Comparison of ENCODE assay signal across 1 cellular context in the genomic region with DNA sequence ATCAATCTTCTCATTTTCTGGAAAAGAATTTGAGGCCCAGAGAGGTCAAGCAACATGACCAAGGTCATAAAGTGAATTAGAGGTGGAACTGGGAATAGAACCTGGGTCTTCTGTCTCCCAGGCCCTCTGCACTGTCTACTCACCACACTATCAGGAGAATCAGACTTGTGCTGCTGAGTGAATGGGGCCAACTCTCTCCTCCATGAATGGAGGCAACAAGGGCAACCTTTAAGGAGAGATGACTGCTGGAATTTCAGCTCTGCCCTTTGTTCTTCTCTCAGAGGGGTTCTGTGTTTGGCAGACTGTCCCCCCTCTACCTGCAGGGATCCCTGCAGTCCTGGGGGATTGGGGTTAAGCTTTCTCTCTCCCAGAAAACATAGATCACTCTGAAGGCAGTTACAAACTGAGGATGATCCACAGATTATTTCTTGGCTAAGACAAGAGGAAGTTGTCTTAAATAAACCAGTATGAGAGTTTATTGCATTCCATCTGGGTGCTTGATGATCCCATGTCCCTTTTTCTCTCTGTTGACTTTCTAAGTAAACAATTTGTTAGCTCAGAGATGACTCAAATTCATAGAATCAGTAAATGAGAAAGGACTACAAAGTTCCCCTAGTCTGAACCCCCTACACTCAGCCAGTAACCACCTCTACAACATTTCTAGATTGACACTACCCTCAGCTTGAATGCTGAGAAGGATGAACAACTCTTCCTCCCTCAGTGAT.
TF ChIP-seq lines count a peak whose summit lies in the region.

No MANE protein-coding gene starts in this region.

TF ChIP-seq in K562, 482 proteins besides CTCF, POLR2A, EP300 and RAD21 (continued from another document and continues in another):
- TF ChIP-seq MIER1 (IDR thresholded peaks at IDR 0.05; ENCODE audit: low read depth) (no peak), MTA2 (IDR thresholded peaks at IDR 0.05; ENCODE audit: low read depth) (no peak), ZFP1 (CRISPR knock-in tag; IDR thresholded peaks at IDR 0.05) (peak; percentile 25; the same call in 1 of the 2 replicates), SAFB (IDR thresholded peaks at IDR 0.05; ENCODE audit: borderline replicate concordance, low read depth, low read length) (no peak), PTRF (tag; IDR thresholded peaks at IDR 0.05) (peak; percentile 73), SIN3B (IDR thresholded peaks at IDR 0.05; ENCODE audit: low read depth) (0 out of 2 replicates have a peak, but pooled peaks have one; percentile 12), NFIC (IDR thresholded peaks at IDR 0.05) (no peak), HIVEP1 (CRISPR knock-in tag; IDR thresholded peaks at IDR 0.05) (peak; percentile 62; the same call in 1 of the 2 replicates), KAT7 (CRISPR knock-in tag; IDR thresholded peaks at IDR 0.05; ENCODE audit: borderline replicate concordance) (0 out of 2 replicates have a peak, but pooled peaks have one; percentile 11), SLC30A9 (CRISPR knock-in tag; IDR thresholded peaks at IDR 0.05) (0 out of 2 replicates have a peak, but pooled peaks have one; percentile 12), RBFOX2 (IDR thresholded peaks at IDR 0.05; ENCODE audit: low read depth, low read length) (no peak), CREB1 (IDR thresholded peaks at IDR 0.05) (no peak), CREB1 (CRISPR knock-in tag; IDR thresholded peaks at IDR 0.05) (no peak), PTTG1 (tag; IDR thresholded peaks at IDR 0.05; ENCODE audit: low read depth) (peak; percentile 80), GABPB1 (CRISPR knock-in tag; IDR thresholded peaks at IDR 0.05) (no peak; the same call in 1 of the 2 replicates), KHSRP (IDR thresholded peaks at IDR 0.05) (no peak), SMAD3 (CRISPR knock-in tag; conservative IDR thresholded peaks at IDR 0.05) (peak; percentile 88), ZNF644 (tag; IDR thresholded peaks at IDR 0.05; ENCODE audit: low read depth) (0 out of 2 replicates have a peak, but pooled peaks have one; percentile 47), MBD2 (IDR thresholded peaks at IDR 0.05; ENCODE audit: borderline replicate concordance, low read depth) (no peak), SNRNP70 (optimal IDR thresholded peaks at IDR 0.05; ENCODE audit: low read depth, low read length) (no peak), TEAD1 (CRISPR knock-in tag; IDR thresholded peaks at IDR 0.05) (peak in 1 of 2 experiments; percentile 78; a peak in 1 of 4 replicates), MEF2D (tag; conservative IDR thresholded peaks at IDR 0.05; ENCODE audit: low read depth) (peak; percentile 71; the same call in 1 of the 2 replicates), GTF2E2 (tag; IDR thresholded peaks at IDR 0.05) (peak; percentile 62; the same call in 1 of the 2 replicates), ZNF764 (CRISPR knock-in tag; IDR thresholded peaks at IDR 0.05; ENCODE audit: low read depth) (no peak), POLR3A (IDR thresholded peaks at IDR 0.05; ENCODE audit: borderline replicate concordance, extremely low read depth, insufficient read depth, insufficient read length) (peak; percentile 68), SP2 (IDR thresholded peaks at IDR 0.05; ENCODE audit: extremely low read depth, low read depth, low read length, poor library complexity, severe bottlenecking) (no peak), NR4A1 (CRISPR knock-in tag; IDR thresholded peaks at IDR 0.05) (peak; percentile 19; the same call in 1 of the 2 replicates), NR4A1 (tag; IDR thresholded peaks at IDR 0.05) (peak; percentile 92; the same call in 1 of the 2 replicates), ZNF79 (CRISPR knock-in tag; IDR thresholded peaks at IDR 0.05; ENCODE audit: low read depth) (0 out of 2 replicates have a peak, but pooled peaks have one; percentile 49), FOXA3 (CRISPR knock-in tag; conservative IDR thresholded peaks at IDR 0.05 in 1 of 2, IDR thresholded peaks at IDR 0.05 in 1 of 2) (peak in 1 of 2 experiments; percentile 50; a peak in 1 of 4 replicates), HDGF (IDR thresholded peaks at IDR 0.05) (0 out of 2 replicates have a peak, but pooled peaks have one; percentile 6), ZNF766 (CRISPR knock-in tag; conservative IDR thresholded peaks at IDR 0.05) (peak; percentile 87; the same call in 1 of the 2 replicates), PYGO2 (tag; IDR thresholded peaks at IDR 0.05) (peak; percentile 71), ZNF717 (CRISPR knock-in tag; IDR thresholded peaks at IDR 0.05) (no peak), ZFPM2 (CRISPR knock-in tag; IDR thresholded peaks at IDR 0.05) (0 out of 2 replicates have a peak, but pooled peaks have one; percentile 0), MAZ (CRISPR knock-in tag; conservative IDR thresholded peaks at IDR 0.05 in 1 of 2, IDR thresholded peaks at IDR 0.05 in 1 of 2) (peak in 1 of 2 experiments; percentile 64; a peak in 1 of 4 replicates), NR2C2 (CRISPR knock-in tag; IDR thresholded peaks at IDR 0.05) (no peak), NR2C2 (tag; IDR thresholded peaks at IDR 0.05) (peak; percentile 81), POLR2H (tag; IDR thresholded peaks at IDR 0.05; ENCODE audit: low read depth) (peak; percentile 80; the same call in 1 of the 2 replicates), MEIS2 (IDR thresholded peaks at IDR 0.05; ENCODE audit: partially characterized antibody) (peak; percentile 20), NFRKB (IDR thresholded peaks at IDR 0.05; ENCODE audit: low read depth) (peak; percentile 69; the same call in 1 of the 2 replicates), GTF2A2 (tag; IDR thresholded peaks at IDR 0.05) (peak; percentile 57; the same call in 1 of the 2 replicates), TEAD2 (tag; IDR thresholded peaks at IDR 0.05) (peak; percentile 56; the same call in 1 of the 2 replicates), BACH1 (tag; IDR thresholded peaks at IDR 0.05) (peak; percentile 94), CHD4 (IDR thresholded peaks at IDR 0.05; ENCODE audit: insufficient read depth, insufficient replicate concordance, low read depth, low read length, poor library complexity, severe bottlenecking) (peak; percentile 64), ZNF324 (CRISPR knock-in tag; IDR thresholded peaks at IDR 0.05) (peak; percentile 18; the same call in 1 of the 2 replicates), ADNP (tag; IDR thresholded peaks at IDR 0.05) (0 out of 2 replicates have a peak, but pooled peaks have one; percentile 35), BCL6 (CRISPR knock-in tag; IDR thresholded peaks at IDR 0.05) (peak; percentile 61), KLF6 (CRISPR knock-in tag; IDR thresholded peaks at IDR 0.05; ENCODE audit: borderline replicate concordance) (peak; percentile 80), ZNF583 (CRISPR knock-in tag; IDR thresholded peaks at IDR 0.05) (peak; percentile 82), ZNF41 (CRISPR knock-in tag; conservative IDR thresholded peaks at IDR 0.05) (peak; percentile 70; the same call in 1 of the 2 replicates), CXXC5 (CRISPR knock-in tag; IDR thresholded peaks at IDR 0.05) (peak; percentile 41; the same call in 1 of the 2 replicates)
- TF ChIP-seq, protein P1, sequence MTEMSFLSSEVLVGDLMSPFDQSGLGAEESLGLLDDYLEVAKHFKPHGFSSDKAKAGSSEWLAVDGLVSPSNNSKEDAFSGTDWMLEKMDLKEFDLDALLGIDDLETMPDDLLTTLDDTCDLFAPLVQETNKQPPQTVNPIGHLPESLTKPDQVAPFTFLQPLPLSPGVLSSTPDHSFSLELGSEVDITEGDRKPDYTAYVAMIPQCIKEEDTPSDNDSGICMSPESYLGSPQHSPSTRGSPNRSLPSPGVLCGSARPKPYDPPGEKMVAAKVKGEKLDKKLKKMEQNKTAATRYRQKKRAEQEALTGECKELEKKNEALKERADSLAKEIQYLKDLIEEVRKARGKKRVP (CRISPR knock-in tag; IDR thresholded peaks at IDR 0.05) = peak; percentile 12; the same call in 1 of the 2 replicates
- TF ChIP-seq, protein P2, sequence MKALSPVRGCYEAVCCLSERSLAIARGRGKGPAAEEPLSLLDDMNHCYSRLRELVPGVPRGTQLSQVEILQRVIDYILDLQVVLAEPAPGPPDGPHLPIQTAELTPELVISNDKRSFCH (CRISPR knock-in tag; IDR thresholded peaks at IDR 0.05) = no peak
- TF ChIP-seq, protein P2 (tag; IDR thresholded peaks at IDR 0.05) = peak; percentile 89; the same call in 1 of the 2 replicates
- TF ChIP-seq, protein P3, sequence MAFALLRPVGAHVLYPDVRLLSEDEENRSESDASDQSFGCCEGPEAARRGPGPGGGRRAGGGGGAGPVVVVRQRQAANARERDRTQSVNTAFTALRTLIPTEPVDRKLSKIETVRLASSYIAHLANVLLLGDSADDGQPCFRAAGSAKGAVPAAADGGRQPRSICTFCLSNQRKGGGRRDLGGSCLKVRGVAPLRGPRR (CRISPR knock-in tag; IDR thresholded peaks at IDR 0.05) = peak; percentile 70; the same call in 1 of the 2 replicates
- TF ChIP-seq, protein P4, sequence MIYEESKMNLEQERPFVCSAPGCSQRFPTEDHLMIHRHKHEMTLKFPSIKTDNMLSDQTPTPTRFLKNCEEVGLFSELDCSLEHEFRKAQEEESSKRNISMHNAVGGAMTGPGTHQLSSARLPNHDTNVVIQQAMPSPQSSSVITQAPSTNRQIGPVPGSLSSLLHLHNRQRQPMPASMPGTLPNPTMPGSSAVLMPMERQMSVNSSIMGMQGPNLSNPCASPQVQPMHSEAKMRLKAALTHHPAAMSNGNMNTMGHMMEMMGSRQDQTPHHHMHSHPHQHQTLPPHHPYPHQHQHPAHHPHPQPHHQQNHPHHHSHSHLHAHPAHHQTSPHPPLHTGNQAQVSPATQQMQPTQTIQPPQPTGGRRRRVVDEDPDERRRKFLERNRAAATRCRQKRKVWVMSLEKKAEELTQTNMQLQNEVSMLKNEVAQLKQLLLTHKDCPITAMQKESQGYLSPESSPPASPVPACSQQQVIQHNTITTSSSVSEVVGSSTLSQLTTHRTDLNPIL (CRISPR knock-in tag; IDR thresholded peaks at IDR 0.05) = 0 out of 2 replicates have a peak, but pooled peaks have one; percentile 12
- TF ChIP-seq, protein P5, sequence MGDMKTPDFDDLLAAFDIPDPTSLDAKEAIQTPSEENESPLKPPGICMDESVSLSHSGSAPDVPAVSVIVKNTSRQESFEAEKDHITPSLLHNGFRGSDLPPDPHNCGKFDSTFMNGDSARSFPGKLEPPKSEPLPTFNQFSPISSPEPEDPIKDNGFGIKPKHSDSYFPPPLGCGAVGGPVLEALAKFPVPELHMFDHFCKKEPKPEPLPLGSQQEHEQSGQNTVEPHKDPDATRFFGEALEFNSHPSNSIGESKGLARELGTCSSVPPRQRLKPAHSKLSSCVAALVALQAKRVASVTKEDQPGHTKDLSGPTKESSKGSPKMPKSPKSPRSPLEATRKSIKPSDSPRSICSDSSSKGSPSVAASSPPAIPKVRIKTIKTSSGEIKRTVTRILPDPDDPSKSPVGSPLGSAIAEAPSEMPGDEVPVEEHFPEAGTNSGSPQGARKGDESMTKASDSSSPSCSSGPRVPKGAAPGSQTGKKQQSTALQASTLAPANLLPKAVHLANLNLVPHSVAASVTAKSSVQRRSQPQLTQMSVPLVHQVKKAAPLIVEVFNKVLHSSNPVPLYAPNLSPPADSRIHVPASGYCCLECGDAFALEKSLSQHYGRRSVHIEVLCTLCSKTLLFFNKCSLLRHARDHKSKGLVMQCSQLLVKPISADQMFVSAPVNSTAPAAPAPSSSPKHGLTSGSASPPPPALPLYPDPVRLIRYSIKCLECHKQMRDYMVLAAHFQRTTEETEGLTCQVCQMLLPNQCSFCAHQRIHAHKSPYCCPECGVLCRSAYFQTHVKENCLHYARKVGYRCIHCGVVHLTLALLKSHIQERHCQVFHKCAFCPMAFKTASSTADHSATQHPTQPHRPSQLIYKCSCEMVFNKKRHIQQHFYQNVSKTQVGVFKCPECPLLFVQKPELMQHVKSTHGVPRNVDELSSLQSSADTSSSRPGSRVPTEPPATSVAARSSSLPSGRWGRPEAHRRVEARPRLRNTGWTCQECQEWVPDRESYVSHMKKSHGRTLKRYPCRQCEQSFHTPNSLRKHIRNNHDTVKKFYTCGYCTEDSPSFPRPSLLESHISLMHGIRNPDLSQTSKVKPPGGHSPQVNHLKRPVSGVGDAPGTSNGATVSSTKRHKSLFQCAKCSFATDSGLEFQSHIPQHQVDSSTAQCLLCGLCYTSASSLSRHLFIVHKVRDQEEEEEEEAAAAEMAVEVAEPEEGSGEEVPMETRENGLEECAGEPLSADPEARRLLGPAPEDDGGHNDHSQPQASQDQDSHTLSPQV (IDR thresholded peaks at IDR 0.05) = peak; percentile 84
- TF ChIP-seq, protein P6, sequence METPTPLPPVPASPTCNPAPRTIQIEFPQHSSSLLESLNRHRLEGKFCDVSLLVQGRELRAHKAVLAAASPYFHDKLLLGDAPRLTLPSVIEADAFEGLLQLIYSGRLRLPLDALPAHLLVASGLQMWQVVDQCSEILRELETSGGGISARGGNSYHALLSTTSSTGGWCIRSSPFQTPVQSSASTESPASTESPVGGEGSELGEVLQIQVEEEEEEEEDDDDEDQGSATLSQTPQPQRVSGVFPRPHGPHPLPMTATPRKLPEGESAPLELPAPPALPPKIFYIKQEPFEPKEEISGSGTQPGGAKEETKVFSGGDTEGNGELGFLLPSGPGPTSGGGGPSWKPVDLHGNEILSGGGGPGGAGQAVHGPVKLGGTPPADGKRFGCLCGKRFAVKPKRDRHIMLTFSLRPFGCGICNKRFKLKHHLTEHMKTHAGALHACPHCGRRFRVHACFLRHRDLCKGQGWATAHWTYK (CRISPR knock-in tag; IDR thresholded peaks at IDR 0.05) = peak; percentile 43; the same call in 1 of the 2 replicates
- TF ChIP-seq, protein P7, sequence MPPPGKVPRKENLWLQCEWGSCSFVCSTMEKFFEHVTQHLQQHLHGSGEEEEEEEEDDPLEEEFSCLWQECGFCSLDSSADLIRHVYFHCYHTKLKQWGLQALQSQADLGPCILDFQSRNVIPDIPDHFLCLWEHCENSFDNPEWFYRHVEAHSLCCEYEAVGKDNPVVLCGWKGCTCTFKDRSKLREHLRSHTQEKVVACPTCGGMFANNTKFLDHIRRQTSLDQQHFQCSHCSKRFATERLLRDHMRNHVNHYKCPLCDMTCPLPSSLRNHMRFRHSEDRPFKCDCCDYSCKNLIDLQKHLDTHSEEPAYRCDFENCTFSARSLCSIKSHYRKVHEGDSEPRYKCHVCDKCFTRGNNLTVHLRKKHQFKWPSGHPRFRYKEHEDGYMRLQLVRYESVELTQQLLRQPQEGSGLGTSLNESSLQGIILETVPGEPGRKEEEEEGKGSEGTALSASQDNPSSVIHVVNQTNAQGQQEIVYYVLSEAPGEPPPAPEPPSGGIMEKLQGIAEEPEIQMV (tag; conservative IDR thresholded peaks at IDR 0.05; ENCODE audit: low read depth) = peak; percentile 64
- TF ChIP-seq, protein P8, sequence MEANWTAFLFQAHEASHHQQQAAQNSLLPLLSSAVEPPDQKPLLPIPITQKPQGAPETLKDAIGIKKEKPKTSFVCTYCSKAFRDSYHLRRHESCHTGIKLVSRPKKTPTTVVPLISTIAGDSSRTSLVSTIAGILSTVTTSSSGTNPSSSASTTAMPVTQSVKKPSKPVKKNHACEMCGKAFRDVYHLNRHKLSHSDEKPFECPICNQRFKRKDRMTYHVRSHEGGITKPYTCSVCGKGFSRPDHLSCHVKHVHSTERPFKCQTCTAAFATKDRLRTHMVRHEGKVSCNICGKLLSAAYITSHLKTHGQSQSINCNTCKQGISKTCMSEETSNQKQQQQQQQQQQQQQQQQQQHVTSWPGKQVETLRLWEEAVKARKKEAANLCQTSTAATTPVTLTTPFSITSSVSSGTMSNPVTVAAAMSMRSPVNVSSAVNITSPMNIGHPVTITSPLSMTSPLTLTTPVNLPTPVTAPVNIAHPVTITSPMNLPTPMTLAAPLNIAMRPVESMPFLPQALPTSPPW (CRISPR knock-in tag; IDR thresholded peaks at IDR 0.05) = no peak
